In genomic region chr6:94361304-94362060, GRCh38 we compare ENCODE assay signal across 19 cellular contexts.
A peak's percentile ranks its signal among the peaks of the same experiment; 100 is the strongest.
DNase-seq lines count a peak whose midpoint lies in the region; ATAC-seq and TF ChIP-seq lines count a peak whose summit lies in the region.
"Had no signal": no experiment of that assay in that cellular context is flagged by ENCODE, and none has a peak within 500 bp of the region (broad histone marks: within the 10 kb centered on the region; RNA-seq: fewer than 3 reads in every experiment).

No MANE protein-coding gene starts in this region.

- no peaks in the 10 kb centered on the region for H3K27me3 ChIP-seq in neuronal stem cell (ENCODE audit: control insufficient read depth in 3 of 3, insufficient read depth in 3 of 3, low read depth in 1 of 3, low read length in 3 of 3)
- no peaks in the 10 kb centered on the region for H3K27me3 ChIP-seq in aorta (ENCODE audit: control insufficient read depth in 1 of 2, insufficient read depth in 2 of 2, low read length in 1 of 2)
- no peaks in the 10 kb centered on the region for H3K27me3 ChIP-seq in A673 (replicated peaks; ENCODE audit: insufficient read depth, low read depth, low read length, poor library complexity)
- H3K27me3 ChIP-seq in mesendoderm (ENCODE audit: insufficient read depth, low read length, poor library complexity): no peaks in the 10 kb centered on the region
- H3K27me3 ChIP-seq: BLaER1 treated with 17β-estradiol and CSF1 and Interleukin-3, amounts not matched to agents 10 nM and 100 nM; MG63; Peyer's patch had no signal

- no peaks in the 10 kb centered on the region for H3K4me1 Mint-ChIP-seq in chondrocyte (ENCODE audit: low read depth)
- H3K4me1 Mint-ChIP-seq: CD8-positive, alpha-beta memory T cell had no signal

- no peak overlapping the region for H3K27ac Mint-ChIP-seq in chondrocyte (ENCODE audit: unreplicated experiment)
- H3K27ac Mint-ChIP-seq: CD8-positive, alpha-beta memory T cell had no signal

- no peak overlapping the region for H3K9ac ChIP-seq in neuronal stem cell (ENCODE audit: low read depth, low read length, poor library complexity)
- no peak overlapping the region for H3K9ac ChIP-seq in mesendoderm (ENCODE audit: low read length)
- H3K9ac ChIP-seq: BLaER1 treated with 17β-estradiol and CSF1 and Interleukin-3, amounts not matched to agents 10 nM and 100 nM had no signal

- H4K5ac ChIP-seq in mesendoderm (ENCODE audit: low read length): no peak overlapping the region

- no peak for TF ChIP-seq CTCF in chondrocyte (IDR thresholded peaks at IDR 0.05)
- TF ChIP-seq CTCF in A673 (conservative IDR thresholded peaks at IDR 0.05; ENCODE audit: low read depth, low read length): no peak

- H2BK120ac ChIP-seq in neuronal stem cell (ENCODE audit: low read depth, low read length) (no peak overlapping the region), mesendoderm (ENCODE audit: low read depth, low read length) (no peak overlapping the region)

- peak overlapping the region; percentile 26 for H2AK5ac ChIP-seq in neuronal stem cell (ENCODE audit: low read depth, low read length)
- H2AK5ac ChIP-seq in mesendoderm (ENCODE audit: low read length): no peak overlapping the region

- ATAC-seq in left cardiac atrium (no peak), aorta (ENCODE audit: low FRiP score) (peak; percentile 26)

- no peak overlapping the region for H3K4me3 Mint-ChIP-seq in chondrocyte (ENCODE audit: unreplicated experiment)
- H3K4me3 Mint-ChIP-seq: CD8-positive, alpha-beta memory T cell had no signal

- H4K8ac ChIP-seq in neuronal stem cell (ENCODE audit: low read depth, low read length): peak overlapping the region; percentile 48
- no peak overlapping the region for H4K8ac ChIP-seq in mesendoderm (ENCODE audit: low read depth, low read length)

- H3K9me3 ChIP-seq in neuronal stem cell (replicated peaks in 1 of 2; ENCODE audit: control insufficient read depth in 2 of 2, insufficient read depth in 1 of 2, low read depth in 1 of 2, low read length in 2 of 2) (no peaks in the 10 kb centered on the region), aorta (ENCODE audit: control insufficient read depth, low read length) (no peaks in the 10 kb centered on the region), A673 (ENCODE audit: low read depth, low read length, poor library complexity, severe bottlenecking) (no peaks in the 10 kb centered on the region)
- H3K9me3 ChIP-seq: MG63, Peyer's patch had no signal

- no peak overlapping the region for H2BK12ac ChIP-seq in neuronal stem cell (ENCODE audit: low read length)

- no TSS peak for BruUV-seq in A673 (replicated peaks; lab: Mats Ljungman, UMichigan)

- POLR2A ChIA-PET in A673 (lab: Charles Lee; ENCODE audit: low non-redundant PET): no interaction called here

- no peaks in the 10 kb centered on the region for H3K9me3 Mint-ChIP-seq in chondrocyte (ENCODE audit: low read depth)

- H3K36me3 ChIP-seq in neuronal stem cell (replicated peaks in 1 of 2; ENCODE audit: control insufficient read depth in 2 of 2, insufficient read depth in 2 of 2, low read length in 2 of 2) (no peaks in the 10 kb centered on the region), aorta (ENCODE audit: control insufficient read depth in 1 of 2, insufficient read depth in 2 of 2, low read length in 1 of 2) (no peaks in the 10 kb centered on the region), A673 (ENCODE audit: insufficient read depth, low read length, poor library complexity, severe bottlenecking) (no peaks in the 10 kb centered on the region), mesendoderm (ENCODE audit: control insufficient read depth, insufficient read depth, low read length) (no peaks in the 10 kb centered on the region)
- H3K36me3 ChIP-seq: BLaER1 treated with 17β-estradiol and CSF1 and Interleukin-3, amounts not matched to agents 10 nM and 100 nM; MG63; Peyer's patch had no signal

- H3K79me1 ChIP-seq in neuronal stem cell (ENCODE audit: low read depth, low read length): no peaks in the 10 kb centered on the region
- no peaks in the 10 kb centered on the region for H3K79me1 ChIP-seq in mesendoderm (ENCODE audit: low read length)

- H3K4me1 ChIP-seq in neuronal stem cell (ENCODE audit: control insufficient read depth in 2 of 2, insufficient read depth in 1 of 2, low read depth in 1 of 2, low read length in 2 of 2) (peaks cover 0 to 2% of the 10 kb centered on the region in 2 donors), aorta (ENCODE audit: control insufficient read depth in 1 of 2, insufficient read depth in 2 of 2, low read length in 2 of 2) (no peaks in the 10 kb centered on the region), A673 (ENCODE audit: insufficient read depth, low read length, poor library complexity, severe bottlenecking) (no peaks in the 10 kb centered on the region), mesendoderm (ENCODE audit: control insufficient read depth, low read depth, low read length) (no peaks in the 10 kb centered on the region)
- H3K4me1 ChIP-seq: Peyer's patch had no signal

- H3K18ac ChIP-seq in neuronal stem cell (ENCODE audit: low read length) (peak overlapping the region; percentile 59), mesendoderm (ENCODE audit: low read length) (no peak overlapping the region)

- H3K4ac ChIP-seq in neuronal stem cell (ENCODE audit: low read length) (no peak overlapping the region), mesendoderm (ENCODE audit: low read depth, low read length) (no peak overlapping the region)

- H4K91ac ChIP-seq in neuronal stem cell (ENCODE audit: low read depth, low read length, poor library complexity): no peak overlapping the region

- H2BK15ac ChIP-seq in neuronal stem cell (ENCODE audit: low read length) (peak overlapping the region; percentile 55), mesendoderm (replicated peaks; ENCODE audit: low read depth) (no peak overlapping the region)

- no CpG with 5 or more reads among the region's 10 CpGs for WGBS in neuronal stem cell (ENCODE audit: extremely low coverage in 2 of 2, insufficient read length in 2 of 2, insufficient replicate concordance in 1 of 2), 2 donors
- 88 to 90% methylated on average over 10 of the region's 10 CpGs for WGBS in aorta, 2 donors
- WGBS in mesendoderm (ENCODE audit: extremely low coverage, insufficient coverage, low lambda C conversion rate): no CpG with 5 or more reads among the region's 10 CpGs

- peak overlapping the region; percentile 4 for H3K14ac ChIP-seq in neuronal stem cell (ENCODE audit: low read length)

- H3K4me3 ChIP-seq in neuronal stem cell (ENCODE audit: low read length in 2 of 2): no peak overlapping the region
- no peak overlapping the region for H3K4me3 ChIP-seq in aorta (ENCODE audit: low read length in 2 of 2)
- no peak overlapping the region for H3K4me3 ChIP-seq in A673 (ENCODE audit: low read depth, low read length, poor library complexity, severe bottlenecking)
- no peak overlapping the region for H3K4me3 ChIP-seq in mesendoderm (ENCODE audit: low read length)
- H3K4me3 ChIP-seq: BLaER1 treated with 17β-estradiol and CSF1 and Interleukin-3, amounts not matched to agents 10 nM and 100 nM; MG63; Peyer's patch had no signal

- H3K56ac ChIP-seq in mesendoderm (ENCODE audit: low read length): no peak overlapping the region

- H3K27ac ChIP-seq in neuronal stem cell (replicated peaks; ENCODE audit: low read length): no peak overlapping the region
- H3K27ac ChIP-seq in aorta (ENCODE audit: low read depth in 1 of 2, low read length in 2 of 2): no peak overlapping the region
- H3K27ac ChIP-seq in A673 (ENCODE audit: low read depth, low read length, poor library complexity, severe bottlenecking): no peak overlapping the region
- H3K27ac ChIP-seq in mesendoderm (ENCODE audit: low read depth, low read length): no peak overlapping the region
- H3K27ac ChIP-seq: BLaER1 treated with 17β-estradiol and CSF1 and Interleukin-3, amounts not matched to agents 10 nM and 100 nM; Peyer's patch had no signal

- intact Hi-C loops in left cardiac atrium (cut with DNase I): no loop called here
- intact Hi-C loops in cardiac septum (cut with DNase I): no loop called here
- intact Hi-C loops in aorta (cut with DNase I): no loop called here
- intact Hi-C loops in A673 (cut with micrococcal nuclease; ENCODE audit: unreplicated experiment): no loop called here

- CTCF ChIA-PET in A673 (lab: Charles Lee): no interaction called here

- no peaks in the 10 kb centered on the region for H3K79me2 ChIP-seq in mesendoderm (ENCODE audit: control insufficient read depth, insufficient read depth, low read length)

- no peaks in the 10 kb centered on the region for H3K27me3 Mint-ChIP-seq in chondrocyte (ENCODE audit: low read depth)
- H3K27me3 Mint-ChIP-seq: CD8-positive, alpha-beta memory T cell had no signal

- H3K23ac ChIP-seq in neuronal stem cell (ENCODE audit: low read depth, low read length, poor library complexity) (no peak overlapping the region), mesendoderm (ENCODE audit: low read length) (no peak overlapping the region)

- H2AFZ ChIP-seq in neuronal stem cell (ENCODE audit: low read length): no peak overlapping the region

- H3K36me3 Mint-ChIP-seq in chondrocyte (ENCODE audit: low read depth): no peaks in the 10 kb centered on the region
- H3K36me3 Mint-ChIP-seq: CD8-positive, alpha-beta memory T cell had no signal

- H2BK5ac ChIP-seq in neuronal stem cell (ENCODE audit: low read length) (no peak overlapping the region), mesendoderm (ENCODE audit: low read length) (no peak overlapping the region)

- DNase-seq in left cardiac atrium (peak; percentile 16), cardiac septum (ENCODE audit: low spot score) (no peak), chondrocyte (ENCODE audit: low spot score) (peak; percentile 84), neuronal stem cell (ENCODE audit: low spot score) (no peak), aorta (peak in 1 of 2 donors; percentile 17), A673 (ENCODE audit: low spot score) (no peak), mesendoderm (no peak)
- DNase-seq in stimulated activated CD4-positive, alpha-beta T cell treated with anti-CD3 and anti-CD28 coated beads, Interleukin-4, amount 100 ng/mL, for 1 hour: no peak
- DNase-seq: 8988T; CD8-positive, alpha-beta memory T cell; DMS79; Karpas-422; MG63; NCI-H1092; NCI-H2227 treated with DMSO at 0.1 percent for 48 hours; NCI-H524; SHP77 treated with DMSO at 0.1 percent for 48 hours had no signal

- H3K4me2 ChIP-seq in neuronal stem cell (ENCODE audit: insufficient read depth, low read length, poor library complexity, severe bottlenecking) (no peak overlapping the region), mesendoderm (ENCODE audit: low read length) (no peak overlapping the region)
- H3K4me2 ChIP-seq: BLaER1 treated with 17β-estradiol and CSF1 and Interleukin-3, amounts not matched to agents 10 nM and 100 nM had no signal

Comparison
In these comparisons a context has a peak if more than half of its experiments do, and no peak if none do; other contexts are left out.
1. DNase-seq: peak in left cardiac atrium (single experiment) and chondrocyte (single experiment); none in cardiac septum (single experiment), neuronal stem cell (single experiment), A673 (single experiment), mesendoderm (single experiment) and stimulated activated CD4-positive, alpha-beta T cell treated with anti-CD3 and anti-CD28 coated beads, Interleukin-4, amount 100 ng/mL, for 1 hour (single experiment).